Comparison of ENCODE assay signal across 14 cellular contexts in the genomic region with DNA sequence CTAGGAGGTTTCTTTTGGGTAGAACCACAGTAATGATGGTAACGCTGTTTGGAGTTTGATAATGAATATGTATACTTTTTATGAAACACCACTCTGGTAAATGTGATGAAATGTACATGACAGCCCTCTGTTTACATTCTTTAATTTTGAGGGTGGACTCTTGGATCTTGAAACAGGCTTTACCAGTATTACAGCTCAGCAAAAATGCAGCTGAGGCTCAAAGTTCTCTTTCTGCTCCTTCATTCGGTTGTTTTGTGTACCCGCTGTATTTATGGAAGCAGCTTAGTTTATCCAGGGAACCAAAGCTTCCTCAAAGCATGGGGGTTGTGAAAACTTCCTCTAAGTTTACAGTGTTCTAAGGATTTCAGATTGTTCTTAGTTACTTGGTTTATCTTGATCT. TPM values are rescaled to one million over a fixed set of nuclear protein-coding genes. Genes with fewer than 3 reads are reported as not detected.
A peak's percentile ranks its signal among the peaks of the same experiment; 100 is the strongest.
DNase-seq lines count a peak whose midpoint lies in the region; ATAC-seq, FAIRE-seq and TF ChIP-seq lines count a peak whose summit lies in the region.
"Had no signal": no experiment of that assay in that cellular context is flagged by ENCODE, and none has a peak within 500 bp of the region (broad histone marks: within the 10 kb centered on the region; RNA-seq: fewer than 3 reads in every experiment).

No MANE protein-coding gene starts in this region.

- no peak for TF ChIP-seq CTCF in astrocyte (IDR thresholded peaks at IDR 0.05; ENCODE audit: insufficient read depth, low read depth, low read length)

- no peak overlapping the region for H3K27ac Mint-ChIP-seq in astrocyte (ENCODE audit: unreplicated experiment)
- peak overlapping the region; percentile 31 for H3K27ac Mint-ChIP-seq in stimulated activated naive B cell treated with anti-CD40 and anti-IgM and Interleukin-4, amounts not matched to agents 10 μg/mL and 1 μg/mL and 100 μg/mL, for 72 hours
- H3K27ac Mint-ChIP-seq: activated CD4-positive, alpha-beta T cell treated with anti-CD3 and anti-CD28 coated beads, Interleukin-2, amount 10 ng/mL, durations not matched to agents 7 days and 5 days had no signal

- H3K27me3 ChIP-seq in astrocyte (ENCODE audit: insufficient read depth, low read length), result no peaks in the 10 kb centered on the region

- no peak for FAIRE-seq in astrocyte (lab: Jason Lieb, UNC)
- FAIRE-seq: A204.1 had no signal

- no peaks in the 10 kb centered on the region for H3K9me3 Mint-ChIP-seq in astrocyte (ENCODE audit: unreplicated experiment)
- H3K9me3 Mint-ChIP-seq in stimulated activated naive B cell treated with anti-CD40 and anti-IgM and Interleukin-4, amounts not matched to agents 10 μg/mL and 1 μg/mL and 100 μg/mL, for 72 hours, result no peaks in the 10 kb centered on the region
- H3K9me3 Mint-ChIP-seq: activated CD4-positive, alpha-beta T cell treated with anti-CD3 and anti-CD28 coated beads, Interleukin-2, amount 10 ng/mL, durations not matched to agents 7 days and 5 days had no signal

- H2AFZ ChIP-seq in astrocyte (ENCODE audit: low read depth, low read length), result no peak overlapping the region

- H3K4me3 Mint-ChIP-seq in astrocyte (ENCODE audit: unreplicated experiment), result no peak overlapping the region
- H3K4me3 Mint-ChIP-seq in stimulated activated naive B cell treated with anti-CD40 and anti-IgM and Interleukin-4, amounts not matched to agents 10 μg/mL and 1 μg/mL and 100 μg/mL, for 72 hours, result no peak overlapping the region
- H3K4me3 Mint-ChIP-seq: activated CD4-positive, alpha-beta T cell treated with anti-CD3 and anti-CD28 coated beads, Interleukin-2, amount 10 ng/mL, durations not matched to agents 7 days and 5 days had no signal

- intact Hi-C loops in left colon (cut with DNase I, micrococcal nuclease), result no loop called here

- H3K4me1 ChIP-seq in astrocyte (ENCODE audit: insufficient read depth, low read length), result no peaks in the 10 kb centered on the region

- no peak overlapping the region for H3K4me3 ChIP-seq in astrocyte (ENCODE audit: insufficient read depth, low read depth, low read length)

- no peaks in the 10 kb centered on the region for H3K36me3 ChIP-seq in astrocyte (ENCODE audit: insufficient read depth, low read length)

- peaks cover 5% of the 10 kb centered on the region for H3K4me1 Mint-ChIP-seq in astrocyte (ENCODE audit: low read depth, unreplicated experiment)
- H3K4me1 Mint-ChIP-seq in stimulated activated naive B cell treated with anti-CD40 and anti-IgM and Interleukin-4, amounts not matched to agents 10 μg/mL and 1 μg/mL and 100 μg/mL, for 72 hours, result peaks cover 13 to 25% of the 10 kb centered on the region in 2 donors

- ATAC-seq in left colon (peak; percentile 99), HG02884 (IDR thresholded peaks at IDR 0.05; ENCODE audit: unreplicated experiment) (no peak), HG03439 (IDR thresholded peaks at IDR 0.05; ENCODE audit: unreplicated experiment) (no peak)
- ATAC-seq in stimulated activated naive B cell treated with anti-CD40 and anti-IgM and Interleukin-4, amounts not matched to agents 10 μg/mL and 1 μg/mL and 100 μg/mL, for 72 hours (replicated peaks), result no peak

- no peaks in the 10 kb centered on the region for H3K9me3 ChIP-seq in astrocyte (ENCODE audit: insufficient read depth, low read depth, low read length)

- DNase-seq in SIG-M5 treated with dmso at 0.1 percent for 504 hours (lab: John Stamatoyannopoulos, UW; ENCODE audit: unreplicated experiment) (peak; percentile 44), SIG-M5 (lab: John Stamatoyannopoulos, UW) (no peak), astrocyte (ENCODE audit: low read depth) (no peak), left colon (no peak), NCI-H1417 (lab: John Stamatoyannopoulos, UW) (no peak)
- no peak for DNase-seq in stimulated activated naive B cell treated with anti-CD40 and anti-IgM and Interleukin-4, amounts not matched to agents 10 μg/mL and 1 μg/mL and 100 μg/mL, for 72 hours
- DNase-seq: activated CD4-positive, alpha-beta T cell treated with anti-CD3 and anti-CD28 coated beads, Interleukin-2, amount 10 ng/mL, durations not matched to agents 7 days and 5 days; activated naive CD4-positive, alpha-beta T cell; dermis blood vessel endothelial cell; head of caudate nucleus; stimulated activated CD8-positive, alpha-beta memory T cell treated with anti-CD3 and anti-CD28 coated beads, Interleukin-4, amount 100 ng/mL, for 48 hours had no signal

- no peak overlapping the region for H3K9ac ChIP-seq in astrocyte (ENCODE audit: low read length)

- no peaks in the 10 kb centered on the region for H3K27me3 Mint-ChIP-seq in astrocyte (ENCODE audit: low read depth, unreplicated experiment)
- H3K27me3 Mint-ChIP-seq in stimulated activated naive B cell treated with anti-CD40 and anti-IgM and Interleukin-4, amounts not matched to agents 10 μg/mL and 1 μg/mL and 100 μg/mL, for 72 hours, result no peaks in the 10 kb centered on the region
- H3K27me3 Mint-ChIP-seq: activated CD4-positive, alpha-beta T cell treated with anti-CD3 and anti-CD28 coated beads, Interleukin-2, amount 10 ng/mL, durations not matched to agents 7 days and 5 days had no signal

- H4K20me1 ChIP-seq in astrocyte (ENCODE audit: insufficient read depth, low read length), result peaks cover 55% of the 10 kb centered on the region

- H3K4me2 ChIP-seq in astrocyte (ENCODE audit: low read length), result peak overlapping the region; percentile 17

- peaks cover 91% of the 10 kb centered on the region for H3K79me2 ChIP-seq in astrocyte (ENCODE audit: insufficient read depth, low read length)

- H3K27ac ChIP-seq in astrocyte (ENCODE audit: low read depth, low read length), result no peak overlapping the region

- H3K36me3 Mint-ChIP-seq in astrocyte (ENCODE audit: low read depth, unreplicated experiment), result peaks cover 3% of the 10 kb centered on the region
- H3K36me3 Mint-ChIP-seq in stimulated activated naive B cell treated with anti-CD40 and anti-IgM and Interleukin-4, amounts not matched to agents 10 μg/mL and 1 μg/mL and 100 μg/mL, for 72 hours, result peaks cover 15 to 18% of the 10 kb centered on the region in 2 donors

RNA-seq across cellular contexts. Expression of a gene that starts 11.1 kb away (rescaled TPM):
- total RNA-seq in astrocyte (51.2 and 54.4 TPM in 2 replicates), left colon (10 to 100 TPM; 37.9 to 40.0 TPM)

RNA-seq across cellular contexts. Expression of a gene that starts 31.6 kb away (rescaled TPM):
- 620 and 650 TPM in 2 replicates for total RNA-seq in astrocyte
- 100 to 1,000 TPM; 193 to 227 TPM for total RNA-seq in left colon
